8 cellular contexts compared by ENCODE assay signal in the genomic region with DNA sequence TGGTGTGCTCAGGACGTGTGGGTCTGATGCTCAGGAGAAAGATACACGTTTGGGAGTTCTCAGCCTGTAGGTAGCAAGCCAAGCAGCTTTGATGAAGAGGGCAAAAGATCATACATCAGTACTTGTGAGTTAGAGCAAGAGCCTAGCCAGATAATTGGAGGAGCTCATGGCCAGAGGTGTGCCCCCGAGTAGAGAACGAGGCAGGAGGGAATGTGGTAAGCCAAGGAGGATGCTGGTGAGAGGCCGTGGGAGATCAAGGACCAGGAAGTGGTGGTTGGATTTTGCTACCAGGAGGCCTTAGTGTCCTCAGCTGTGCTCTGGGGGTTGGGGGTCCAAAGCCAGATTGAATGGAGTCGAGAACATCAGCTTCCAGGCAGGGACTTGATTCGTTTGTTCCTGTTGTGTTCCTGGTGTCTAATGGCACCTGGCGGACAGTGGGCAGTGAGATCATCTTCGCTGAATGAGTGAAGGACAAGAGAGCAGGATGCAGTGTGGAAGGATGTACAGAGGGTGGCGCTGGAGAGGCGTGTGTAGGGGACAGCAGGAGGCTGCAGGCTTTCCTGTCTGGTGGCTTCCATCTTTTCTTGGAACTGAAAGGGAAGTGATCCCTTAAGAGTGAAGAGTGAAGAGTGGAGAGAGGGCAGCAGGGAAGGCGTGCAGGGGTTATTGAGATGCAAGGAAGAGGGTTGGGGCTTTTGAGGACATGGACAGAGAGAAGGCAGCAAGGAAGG. TPM values are rescaled to one million over a fixed set of nuclear protein-coding genes. Genes with fewer than 3 reads are reported as not detected.
A peak's percentile ranks its signal among the peaks of the same experiment; 100 is the strongest.
DNase-seq lines count a peak whose midpoint lies in the region; ATAC-seq and TF ChIP-seq lines count a peak whose summit lies in the region.

No MANE protein-coding gene starts in this region.

- H3K4me3 ChIP-seq in naive thymus-derived CD4-positive, alpha-beta T cell (ENCODE audit: low read length): no peak overlapping the region

- peaks cover 36 to 60% of the 10 kb centered on the region in 2 donors for H3K36me3 Mint-ChIP-seq in CD14-positive monocyte
- peaks cover 0 to 11% (median 2%) of the 10 kb centered on the region in 5 donors for H3K36me3 Mint-ChIP-seq in naive thymus-derived CD4-positive, alpha-beta T cell

- ATAC-seq in naive thymus-derived CD4-positive, alpha-beta T cell: peak; percentile 72
- ATAC-seq in HG03378 (IDR thresholded peaks at IDR 0.05; ENCODE audit: unreplicated experiment): no peak
- no peak for ATAC-seq in HG03571 (IDR thresholded peaks at IDR 0.05; ENCODE audit: unreplicated experiment)
- ATAC-seq in GM18858 (IDR thresholded peaks at IDR 0.05; ENCODE audit: unreplicated experiment): no peak

- no peak overlapping the region for H3K4me3 Mint-ChIP-seq in CD14-positive monocyte
- H3K4me3 Mint-ChIP-seq in naive thymus-derived CD4-positive, alpha-beta T cell: peak overlapping the region in 1 of 10 donors; percentile 5

- no peaks in the 10 kb centered on the region for H3K9me3 Mint-ChIP-seq in CD14-positive monocyte
- H3K9me3 Mint-ChIP-seq in naive thymus-derived CD4-positive, alpha-beta T cell: no peaks in the 10 kb centered on the region

- no peaks in the 10 kb centered on the region for H3K27me3 ChIP-seq in naive thymus-derived CD4-positive, alpha-beta T cell (ENCODE audit: control insufficient read depth in 2 of 2, insufficient read depth in 2 of 2, low read length in 2 of 2)

- intact Hi-C loops in CD14-positive monocyte (cut with micrococcal nuclease): loop anchor here in 1 of 2 donors (5.0 kb wide), 1 partner anchor 88 kb away; no protein-coding TSS in a partner anchor
- intact Hi-C loops in naive thymus-derived CD4-positive, alpha-beta T cell (cut with micrococcal nuclease): no loop called here

- CTCF ChIA-PET in naive thymus-derived CD4-positive, alpha-beta T cell (lab: Charles Lee): interaction anchor here (1.2 to 1.7 kb wide), 2 partner anchors 9 to 12 kb away, joined by 3 to 4 read pairs; no protein-coding TSS in a partner anchor

- no peak overlapping the region for H3K27ac ChIP-seq in naive thymus-derived CD4-positive, alpha-beta T cell (ENCODE audit: low read depth, low read length)

- no peaks in the 10 kb centered on the region for H3K27me3 Mint-ChIP-seq in CD14-positive monocyte (ENCODE audit: low read depth in 3 of 3)
- H3K27me3 Mint-ChIP-seq in naive thymus-derived CD4-positive, alpha-beta T cell: no peaks in the 10 kb centered on the region

- POLR2A ChIA-PET in naive thymus-derived CD4-positive, alpha-beta T cell (lab: Charles Lee): interaction anchor here (0.5 to 1.1 kb wide), 2 partner anchors 17 to 246 kb away, joined by 3 read pairs; no protein-coding TSS in a partner anchor

- H3K27ac Mint-ChIP-seq in CD14-positive monocyte: peak overlapping the region in 4 of 7 donors; percentile 4 to 72 (median 50)
- H3K27ac Mint-ChIP-seq in naive thymus-derived CD4-positive, alpha-beta T cell: peak overlapping the region in 8 of 9 donors; percentile 27 to 87 (median 45)

- peak; percentile 75 for TF ChIP-seq CTCF in CD14-positive monocyte (IDR thresholded peaks at IDR 0.05)

- DNase-seq in CD14-positive monocyte (ENCODE audit: low spot score): no peak
- DNase-seq in H4 (ENCODE audit: low spot score): peak; percentile 54
- DNase-seq in RPMI8226: peak; percentile 53
- peak; percentile 77 for DNase-seq in dermis blood vessel endothelial cell
- no peak for DNase-seq in naive thymus-derived CD4-positive, alpha-beta T cell

- no peaks in the 10 kb centered on the region for H3K9me3 ChIP-seq in naive thymus-derived CD4-positive, alpha-beta T cell (ENCODE audit: control insufficient read depth in 2 of 3, low read length in 3 of 3)

- H3K4me1 Mint-ChIP-seq in CD14-positive monocyte: peaks cover 22% of the 10 kb centered on the region
- H3K4me1 Mint-ChIP-seq in naive thymus-derived CD4-positive, alpha-beta T cell: peaks cover 9 to 25% (median 15%) of the 10 kb centered on the region in 7 donors

- peaks cover 0 to 22% (median 0%) of the 10 kb centered on the region in 3 experiments for H3K36me3 ChIP-seq in naive thymus-derived CD4-positive, alpha-beta T cell (ENCODE audit: control insufficient read depth in 2 of 3, insufficient read depth in 3 of 3, low read length in 3 of 3)

- no peaks in the 10 kb centered on the region for H3K4me1 ChIP-seq in naive thymus-derived CD4-positive, alpha-beta T cell (ENCODE audit: control insufficient read depth in 2 of 2, insufficient read depth in 2 of 2, low read length in 2 of 2)

RNA-seq across cellular contexts. Expression of a gene that starts 11.6 kb away (rescaled TPM):
- under 1 TPM in 1 of 2 donors, not detected in 1; 0.14 TPM for polyA plus RNA-seq in CD14-positive monocyte
- 5.0 and 13.8 TPM in 2 replicates for total RNA-seq in H4 (2014; rRNA removed; shearing (Covaris generic))
- 21.8 and 26.7 TPM in 2 replicates for total RNA-seq in dermis blood vessel endothelial cell
- total RNA-seq in naive thymus-derived CD4-positive, alpha-beta T cell: 10 to 100 TPM; 11.1 to 26.8 (median 17.0) TPM
- under 1 TPM; 0.08 to 0.16 TPM for polyA plus RNA-seq in naive thymus-derived CD4-positive, alpha-beta T cell

RNA-seq across cellular contexts. Expression of a gene that starts 13.9 kb away (rescaled TPM):
- 10 to 100 TPM; 76.8 to 80.3 TPM for polyA plus RNA-seq in CD14-positive monocyte
- 30.5 and 43.8 TPM in 2 replicates for total RNA-seq in H4 (2014; rRNA removed; shearing (Covaris generic))
- total RNA-seq in dermis blood vessel endothelial cell: 40.2 and 42.4 TPM in 2 replicates
- 10 to 100 TPM in 4 of 5 experiments, 1 to 10 TPM in 1; 6.0 to 29.8 (median 18.4) TPM for total RNA-seq in naive thymus-derived CD4-positive, alpha-beta T cell
- polyA plus RNA-seq in naive thymus-derived CD4-positive, alpha-beta T cell: 10 to 100 TPM; 10.3 to 17.8 TPM

RNA-seq across cellular contexts. Expression of a gene that starts 22.6 kb away (rescaled TPM):
- polyA plus RNA-seq in CD14-positive monocyte: 1 to 10 TPM in 1 of 2 donors, under 1 TPM in 1; 0.16 to 1.3 TPM
- 1.4 and 1.7 TPM in 2 replicates for total RNA-seq in H4 (2014; rRNA removed; shearing (Covaris generic))
- 2.6 and 5.3 TPM in 2 replicates for total RNA-seq in dermis blood vessel endothelial cell
- 10 to 100 TPM; 27.0 to 47.2 (median 36.8) TPM for total RNA-seq in naive thymus-derived CD4-positive, alpha-beta T cell
- polyA plus RNA-seq in naive thymus-derived CD4-positive, alpha-beta T cell: 1 to 10 TPM; 1.3 to 2.5 TPM

RNA-seq across cellular contexts. Expression of a gene that starts 38.6 kb away (rescaled TPM):
- polyA plus RNA-seq in CD14-positive monocyte: not detected
- total RNA-seq in H4 (2014; rRNA removed; shearing (Covaris generic)): not detected in 2 replicates
- total RNA-seq in dermis blood vessel endothelial cell: 0.17 and 0.70 TPM in 2 replicates
- total RNA-seq in naive thymus-derived CD4-positive, alpha-beta T cell: under 1 TPM in 4 of 5 experiments, not detected in 1; 0.17 to 0.54 (median 0.40) TPM
- not detected for polyA plus RNA-seq in naive thymus-derived CD4-positive, alpha-beta T cell

RNA-seq across cellular contexts. Expression of a gene that starts 41.1 kb away (rescaled TPM):
- polyA plus RNA-seq in CD14-positive monocyte: 10 to 100 TPM; 17.4 to 19.1 TPM
- 22.7 and 25.9 TPM in 2 replicates for total RNA-seq in H4 (2014; rRNA removed; shearing (Covaris generic))
- 40.0 and 58.0 TPM in 2 replicates for total RNA-seq in dermis blood vessel endothelial cell
- total RNA-seq in naive thymus-derived CD4-positive, alpha-beta T cell: 10 to 100 TPM; 17.2 to 23.7 (median 22.7) TPM
- 10 to 100 TPM; 28.4 to 31.4 TPM for polyA plus RNA-seq in naive thymus-derived CD4-positive, alpha-beta T cell

Comparison
In these comparisons a context has a peak if more than half of its experiments do, and no peak if none do; other contexts are left out.
1. DNase-seq: peak in H4 (single experiment), RPMI8226 (single experiment) and dermis blood vessel endothelial cell (single experiment); none in CD14-positive monocyte (single experiment) and naive thymus-derived CD4-positive, alpha-beta T cell (0 of 9).